ENCODE assay signal across 26 cellular contexts in the genomic region with DNA sequence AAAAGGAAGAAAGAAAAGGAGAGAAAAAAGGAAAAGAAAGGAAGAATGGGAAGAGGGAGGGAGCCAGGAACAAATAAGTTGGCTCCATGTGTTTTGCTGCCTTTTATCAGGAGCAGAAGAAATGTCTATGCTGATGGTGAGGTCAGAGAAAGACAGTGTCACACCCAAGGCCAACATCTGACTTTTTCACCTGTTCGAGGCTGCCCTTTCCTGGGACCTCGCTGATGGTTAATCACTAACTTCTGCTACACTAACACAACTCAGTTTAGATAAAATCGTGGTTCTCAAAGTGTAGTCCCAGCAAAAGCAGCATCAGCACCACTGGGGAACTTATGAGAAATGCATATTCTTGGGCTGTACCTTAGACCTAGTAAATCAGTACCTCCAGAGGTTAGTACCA.
DNase-seq lines count a peak whose midpoint lies in the region; ATAC-seq and TF ChIP-seq lines count a peak whose summit lies in the region.
"Had no signal": no experiment of that assay in that cellular context is flagged by ENCODE, and none has a peak within 500 bp of the region (broad histone marks: within the 10 kb centered on the region; RNA-seq: fewer than 3 reads in every experiment).

No MANE protein-coding gene starts in this region.

- no peaks in the 10 kb centered on the region for H3K36me3 ChIP-seq in IMR-90 (ENCODE audit: control insufficient read depth, insufficient read depth, low read length)
- H3K36me3 ChIP-seq: BE2C; BLaER1; BLaER1 treated with 17β-estradiol and CSF1 and Interleukin-3, amounts not matched to agents 10 nM and 100 nM had no signal

- intact Hi-C loops in IMR-90 (cut with micrococcal nuclease), result no loop called here

- H3K4me1 ChIP-seq in IMR-90 (ENCODE audit: control insufficient read depth, insufficient read depth, low read length), result peaks cover 5% of the 10 kb centered on the region; the same call in 1 of the 2 replicates
- H3K4me1 ChIP-seq: BE2C, BLaER1, Caco-2 had no signal

- H2BK20ac ChIP-seq in IMR-90 (ENCODE audit: low read depth, low read length), result no peak overlapping the region

- TF ChIP-seq POLR2A in IMR-90 (IDR thresholded peaks at IDR 0.05; ENCODE audit: low read depth, low read length), result no peak

- 0 out of 3 replicates have a peak overlapping the region, but pooled peaks have one; percentile 35 for H2BK15ac ChIP-seq in IMR-90 (ENCODE audit: low read depth, low read length)

- no CpG with 5 or more reads among the region's 3 CpGs for WGBS in IMR-90 (ENCODE audit: extremely low coverage in 2 of 2, insufficient read length in 1 of 2), 2 experiments

- no peak for TF ChIP-seq CTCF in IMR-90 (conservative IDR thresholded peaks at IDR 0.05; ENCODE audit: low read depth, low read length)

- no peak overlapping the region for H4K5ac ChIP-seq in IMR-90 (ENCODE audit: low read depth, low read length)

- H3K4me2 ChIP-seq in IMR-90 (ENCODE audit: low read depth, low read length), result no peak overlapping the region
- H3K4me2 ChIP-seq: A549, BLaER1 had no signal

- H3K9me3 ChIP-seq in IMR-90 (ENCODE audit: control insufficient read depth, insufficient read depth, low read length), result no peaks in the 10 kb centered on the region
- H3K9me3 ChIP-seq: A549; BE2C; BLaER1; BLaER1 treated with 17β-estradiol and CSF1 and Interleukin-3, amounts not matched to agents 10 nM and 100 nM; Caco-2 had no signal

- TF ChIP-seq RAD21 in IMR-90 (IDR thresholded peaks at IDR 0.05; ENCODE audit: low read length), result no peak

- in situ Hi-C loops in IMR-90 (cut with MboI; ENCODE audit: low sequenced_read_pairs), result no loop called here

- no peak for DNase-seq in IMR-90
- DNase-seq: 8988T; ACHN; AML-193; BE2C; C1 segment of cervical spinal cord; Caco-2; Calu3; CD4-positive, alpha-beta memory T cell; CD4-positive, alpha-beta T cell; CD4-positive, CD25-positive, alpha-beta regulatory T cell; CD8-positive, alpha-beta memory T cell; CD8-positive, alpha-beta T cell; COR-L47; DMS 273 treated with DMSO at 0.1 percent for 48 hours; DMS153; DMS53; DMS79; DMS79 treated with DMSO at 0.1 percent for 48 hours; DND-41; EL had no signal

- H2AK9ac ChIP-seq in IMR-90 (replicated peaks; ENCODE audit: low read depth, low read length, poor library complexity), result no peak overlapping the region

- POLR2A ChIA-PET in IMR-90 (lab: Charles Lee; ENCODE audit: unreplicated experiment), result no interaction called here

- H2BK120ac ChIP-seq in IMR-90 (ENCODE audit: low read depth, low read length), result no peak overlapping the region

- no peak overlapping the region for H2BK5ac ChIP-seq in IMR-90 (ENCODE audit: low read depth, low read length, poor library complexity, severe bottlenecking)

- no peak overlapping the region for H3K4ac ChIP-seq in IMR-90 (ENCODE audit: low read depth, low read length)

- H3K18ac ChIP-seq in IMR-90 (ENCODE audit: low read depth, low read length), result no peak overlapping the region

- H3K14ac ChIP-seq in IMR-90 (replicated peaks; ENCODE audit: low read depth, low read length), result no peak overlapping the region

- H3K9ac ChIP-seq in IMR-90 (ENCODE audit: low read depth, low read length), result no peak overlapping the region
- H3K9ac ChIP-seq: BLaER1; BLaER1 treated with 17β-estradiol and CSF1 and Interleukin-3, amounts not matched to agents 10 nM and 100 nM had no signal

- H3K23ac ChIP-seq in IMR-90 (ENCODE audit: low read depth, low read length), result no peak overlapping the region

- no peak overlapping the region for H2AK5ac ChIP-seq in IMR-90 (ENCODE audit: low read depth, low read length)

- no peak overlapping the region for H2AFZ ChIP-seq in IMR-90 (replicated peaks; ENCODE audit: low read length, poor library complexity)

- H4K91ac ChIP-seq in IMR-90 (ENCODE audit: insufficient read depth, low read depth, low read length), result no peak overlapping the region

- dilution Hi-C loops in IMR-90 (cut with HindIII; ENCODE audit: low sequenced_read_pairs, unreplicated experiment), result no loop called here

- H3K27me3 ChIP-seq in IMR-90 (ENCODE audit: control insufficient read depth, insufficient read depth, low read length), result no peaks in the 10 kb centered on the region; the same call in 1 of the 2 replicates
- H3K27me3 ChIP-seq: BE2C; BLaER1; BLaER1 treated with 17β-estradiol and CSF1 and Interleukin-3, amounts not matched to agents 10 nM and 100 nM had no signal

- CTCF ChIA-PET in IMR-90 (lab: Yijun Ruan, JAX), result no interaction called here

- H3K4me3 ChIP-seq in IMR-90 (ENCODE audit: insufficient read depth, low read depth, low read length), result no peak overlapping the region
- H3K4me3 ChIP-seq: A549; BLaER1; BLaER1 treated with 17β-estradiol and CSF1 and Interleukin-3, amounts not matched to agents 10 nM and 100 nM had no signal

- no peak overlapping the region for H4K8ac ChIP-seq in IMR-90 (ENCODE audit: low read depth in 2 of 2, low read length in 2 of 2)

- no peak overlapping the region for H3K27ac ChIP-seq in IMR-90 (ENCODE audit: insufficient read depth, low read length)
- H3K27ac ChIP-seq: 22Rv1; A549; BLaER1; BLaER1 treated with 17β-estradiol and CSF1 and Interleukin-3, amounts not matched to agents 10 nM and 100 nM had no signal

- H3K56ac ChIP-seq in IMR-90 (ENCODE audit: extremely low read depth, insufficient read depth, low read length), result no peak overlapping the region

- no peaks in the 10 kb centered on the region for H3K9me1 ChIP-seq in IMR-90 (ENCODE audit: insufficient read depth, low read length)

- ATAC-seq in IMR-90 (ENCODE audit: low read depth) (no peak), GM21619 (IDR thresholded peaks at IDR 0.05; ENCODE audit: unreplicated experiment) (no peak)
- ATAC-seq: A549; CD8-positive, alpha-beta T cell had no signal

- BruUV-seq in IMR-90 (replicated peaks; lab: Mats Ljungman, UMichigan), result no TSS peak

- no peaks in the 10 kb centered on the region for H3K79me1 ChIP-seq in IMR-90 (ENCODE audit: low read depth in 1 of 2, low read length in 2 of 2)

- H4K20me1 ChIP-seq in IMR-90 (ENCODE audit: insufficient read depth, low read length), result peaks cover 3% of the 10 kb centered on the region; the same call in 1 of the 2 replicates
- H4K20me1 ChIP-seq: BLaER1; BLaER1 treated with 17β-estradiol and CSF1 and Interleukin-3, amounts not matched to agents 10 nM and 100 nM had no signal

TF ChIP-seq in IMR-90, 13 proteins besides CTCF, POLR2A, EP300 and RAD21:
- no peak for TF ChIP-seq RFX5 (IDR thresholded peaks at IDR 0.05; ENCODE audit: low read depth, low read length)
- no peak for TF ChIP-seq CEBPB (IDR thresholded peaks at IDR 0.05; ENCODE audit: low read depth, low read length)
- TF ChIP-seq CHD1 (IDR thresholded peaks at IDR 0.05; ENCODE audit: low read depth, low read length), result no peak
- TF ChIP-seq, protein P1, sequence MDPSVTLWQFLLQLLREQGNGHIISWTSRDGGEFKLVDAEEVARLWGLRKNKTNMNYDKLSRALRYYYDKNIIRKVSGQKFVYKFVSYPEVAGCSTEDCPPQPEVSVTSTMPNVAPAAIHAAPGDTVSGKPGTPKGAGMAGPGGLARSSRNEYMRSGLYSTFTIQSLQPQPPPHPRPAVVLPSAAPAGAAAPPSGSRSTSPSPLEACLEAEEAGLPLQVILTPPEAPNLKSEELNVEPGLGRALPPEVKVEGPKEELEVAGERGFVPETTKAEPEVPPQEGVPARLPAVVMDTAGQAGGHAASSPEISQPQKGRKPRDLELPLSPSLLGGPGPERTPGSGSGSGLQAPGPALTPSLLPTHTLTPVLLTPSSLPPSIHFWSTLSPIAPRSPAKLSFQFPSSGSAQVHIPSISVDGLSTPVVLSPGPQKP (IDR thresholded peaks at IDR 0.05; ENCODE audit: borderline replicate concordance, low read depth, low read length), result no peak
